ENCODE assay signal across 19 cellular contexts in the genomic region with DNA sequence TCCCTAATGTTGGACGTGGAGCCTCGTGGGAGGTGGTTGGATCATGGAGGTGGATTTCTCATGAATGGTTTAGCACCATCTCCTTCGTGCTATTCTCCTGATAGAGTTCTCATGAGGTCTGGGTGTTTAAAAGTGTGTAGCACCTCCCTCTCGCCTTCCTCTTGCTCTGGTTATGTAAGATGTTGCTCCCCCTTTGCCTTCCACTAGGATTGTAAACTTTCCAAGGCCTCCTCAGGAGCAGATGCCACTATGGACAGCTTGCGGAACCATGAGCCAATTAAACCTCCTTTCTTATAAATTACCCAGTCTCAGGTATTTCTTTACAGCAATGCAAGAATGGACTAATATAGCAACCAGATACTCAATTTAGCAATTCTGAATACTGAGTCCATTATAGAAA.
A peak's percentile ranks its signal among the peaks of the same experiment; 100 is the strongest.
DNase-seq lines count a peak whose midpoint lies in the region; ATAC-seq, FAIRE-seq and TF ChIP-seq lines count a peak whose summit lies in the region.
"Had no signal": no experiment of that assay in that cellular context is flagged by ENCODE, and none has a peak within 500 bp of the region (broad histone marks: within the 10 kb centered on the region; RNA-seq: fewer than 3 reads in every experiment).

No MANE protein-coding gene starts in this region.

- H3K4me3 ChIP-seq in muscle layer of colon (ENCODE audit: low read depth in 1 of 2, low read length in 2 of 2) = no peak overlapping the region
- no peak overlapping the region for H3K4me3 ChIP-seq in HepG2 (replicated peaks in 1 of 3; ENCODE audit: insufficient read depth in 1 of 3, low read depth in 2 of 3, low read length in 3 of 3)

- in situ Hi-C loops in HepG2 (cut with HindIII; ENCODE audit: extremely low pct_ligation_motif_present, low pct_unique_long_range_greater_than_20kb) = no loop called here

- TF ChIP-seq RAD21 in HepG2 (CRISPR knock-in tag; IDR thresholded peaks at IDR 0.05) = no peak

- H3K9me3 Mint-ChIP-seq in CD14-positive monocyte = peaks cover 0 to 1% (median 0%) of the 10 kb centered on the region in 7 donors
- H3K9me3 Mint-ChIP-seq: CD4-positive, alpha-beta memory T cell; HFFc6 had no signal

- H3K36me3 ChIP-seq in muscle layer of colon (ENCODE audit: insufficient read depth, low read length) = no peaks in the 10 kb centered on the region
- H3K36me3 ChIP-seq in HepG2 (replicated peaks in 1 of 2; ENCODE audit: control insufficient read depth in 1 of 2, insufficient read depth in 2 of 2, low read length in 2 of 2) = no peaks in the 10 kb centered on the region

- no peak for TF ChIP-seq POLR2A in HepG2 (IDR thresholded peaks at IDR 0.05; ENCODE audit: insufficient read depth in 1 of 2, low read depth in 2 of 2, low read length in 2 of 2)

- no peaks in the 10 kb centered on the region for H3K9me3 ChIP-seq in muscle layer of colon (ENCODE audit: low read length)
- no peaks in the 10 kb centered on the region for H3K9me3 ChIP-seq in HepG2 (ENCODE audit: low read length)

- no peaks in the 10 kb centered on the region for H3K79me2 ChIP-seq in HepG2 (ENCODE audit: insufficient read depth, low read length)

- TF ChIP-seq CTCF in HepG2 (CRISPR knock-in tag; IDR thresholded peaks at IDR 0.05) (no peak), CD14-positive monocyte (IDR thresholded peaks at IDR 0.05) (no peak)

- ATAC-seq in HepG2 (no peak), HG03354 (IDR thresholded peaks at IDR 0.05; ENCODE audit: poor library complexity, severe bottlenecking, unreplicated experiment) (no peak)
- ATAC-seq: HCT116 had no signal

- H3K27me3 ChIP-seq in muscle layer of colon (ENCODE audit: control insufficient read depth in 1 of 2, insufficient read depth in 2 of 2, low read length in 2 of 2) (no peaks in the 10 kb centered on the region), HepG2 (ENCODE audit: control insufficient read depth in 1 of 2, insufficient read depth in 2 of 2, low read length in 2 of 2) (peaks cover 0 to 29% of the 10 kb centered on the region in 2 experiments; a peak in 3 of 5 replicates)

- CTCF ChIA-PET in HepG2 (lab: Yijun Ruan, JAX; ENCODE audit: low intra/inter-chr PET ratio, low total read pairs) = no interaction called here

- 33% methylated on average over 5 of the region's 5 CpGs for WGBS in HepG2 (ENCODE audit: low lambda C conversion rate)

- H3K4me3 Mint-ChIP-seq in CD14-positive monocyte = no peak overlapping the region
- H3K4me3 Mint-ChIP-seq: CD4-positive, alpha-beta memory T cell; HFFc6 had no signal

- DNase-seq in NCI-H82 (lab: John Stamatoyannopoulos, UW) (peak; percentile 86), cerebellar nuclear complex (lab: John Stamatoyannopoulos, UW) (peak; percentile 54 to 79), urothelium cell line (ENCODE audit: low spot score) (no peak), HepG2 (ENCODE audit: low spot score) (no peak), CD14-positive monocyte (ENCODE audit: low spot score) (no peak)
- DNase-seq in central memory CD4-positive, alpha-beta T cell = no peak
- DNase-seq: ACHN; AML-193; CD4-positive, alpha-beta memory T cell; GF-D8; GOT3; H7; HFFc6 had no signal

- no peak overlapping the region for H3K27ac Mint-ChIP-seq in CD14-positive monocyte
- H3K27ac Mint-ChIP-seq: HFFc6 had no signal

- no peaks in the 10 kb centered on the region for H4K20me1 ChIP-seq in HepG2 (ENCODE audit: insufficient read depth, low read length)

- no peak overlapping the region for H3K9ac ChIP-seq in muscle layer of colon (ENCODE audit: low read length)
- no peak overlapping the region for H3K9ac ChIP-seq in HepG2 (ENCODE audit: insufficient read depth, low read depth, low read length)
- H3K9ac ChIP-seq: KMS-11 had no signal

- H3K4me1 ChIP-seq in muscle layer of colon (ENCODE audit: insufficient read depth, low read length) (peaks cover 55% of the 10 kb centered on the region), HepG2 (ENCODE audit: insufficient read depth, low read length) (peaks cover 10% of the 10 kb centered on the region)

- POLR2A ChIA-PET in HepG2 (lab: Yijun Ruan, JAX) = no interaction called here

- H3K4me2 ChIP-seq in HepG2 (ENCODE audit: low read depth, low read length) = no peak overlapping the region
- H3K4me2 ChIP-seq: KMS-11 had no signal

- peak; percentile 48 for FAIRE-seq in urothelium cell line (lab: Jason Lieb, UNC)
- FAIRE-seq in HepG2 (lab: Jason Lieb, UNC) = no peak
- FAIRE-seq: A204.1 had no signal

- H3K27ac ChIP-seq in muscle layer of colon (ENCODE audit: low read depth, low read length) (peak overlapping the region; percentile 19), HepG2 (ENCODE audit: extremely low read length, insufficient read depth, low read length) (no peak overlapping the region)
- H3K27ac ChIP-seq: C4-2B, KMS-11 had no signal

- H3K4me1 Mint-ChIP-seq in CD14-positive monocyte = peaks cover 55% of the 10 kb centered on the region

- peaks cover 2 to 7% of the 10 kb centered on the region in 2 donors for H3K36me3 Mint-ChIP-seq in CD14-positive monocyte
- H3K36me3 Mint-ChIP-seq: CD4-positive, alpha-beta memory T cell had no signal

- TF ChIP-seq EP300 in HepG2 (IDR thresholded peaks at IDR 0.05; ENCODE audit: low read depth in 2 of 2, low read length in 2 of 2) (no peak), HepG2 (CRISPR knock-in tag; IDR thresholded peaks at IDR 0.05; ENCODE audit: borderline replicate concordance) (no peak)

- peaks cover 0 to 2% (median 0%) of the 10 kb centered on the region in 3 donors for H3K27me3 Mint-ChIP-seq in CD14-positive monocyte (ENCODE audit: low read depth in 3 of 3)

- intact Hi-C loops in HepG2 (cut with micrococcal nuclease; ENCODE audit: unreplicated experiment) (no loop called here), CD14-positive monocyte (cut with micrococcal nuclease) (loop anchor here (5.0 to 10.0 kb wide), 2 partner anchors 46 to 58 kb away; no protein-coding TSS in a partner anchor)

- no TSS peak for BruUV-seq in HepG2 (replicated peaks; lab: Mats Ljungman, UMichigan)

- H2AFZ ChIP-seq in HepG2 (ENCODE audit: low read length) = no peak overlapping the region

TF ChIP-seq in HepG2, 621 proteins besides CTCF, POLR2A, EP300 and RAD21:
- TF ChIP-seq TOE1 (CRISPR knock-in tag; IDR thresholded peaks at IDR 0.05) = no peak
- no peak for TF ChIP-seq TBX2 (CRISPR knock-in tag; IDR thresholded peaks at IDR 0.05; ENCODE audit: borderline replicate concordance)
- no peak for TF ChIP-seq ADNP (CRISPR knock-in tag; IDR thresholded peaks at IDR 0.05)
- no peak for TF ChIP-seq TBP (CRISPR knock-in tag; IDR thresholded peaks at IDR 0.05)
- TF ChIP-seq FOXO1 (CRISPR knock-in tag; IDR thresholded peaks at IDR 0.05) = no peak
- no peak for TF ChIP-seq RBM39 (IDR thresholded peaks at IDR 0.05; ENCODE audit: low read depth, low read length, poor library complexity, severe bottlenecking)
- TF ChIP-seq ZNF644 (CRISPR knock-in tag; IDR thresholded peaks at IDR 0.05; ENCODE audit: low read depth) = no peak
- no peak for TF ChIP-seq ZNF3 (CRISPR knock-in tag; IDR thresholded peaks at IDR 0.05)
- TF ChIP-seq MBD4 (IDR thresholded peaks at IDR 0.05; ENCODE audit: borderline replicate concordance, low read length) = no peak
- TF ChIP-seq ZNF792 (CRISPR knock-in tag; IDR thresholded peaks at IDR 0.05) = no peak
- TF ChIP-seq ZNF276 (CRISPR knock-in tag; IDR thresholded peaks at IDR 0.05; ENCODE audit: low read depth) = no peak
- no peak for TF ChIP-seq ZFX (CRISPR knock-in tag; IDR thresholded peaks at IDR 0.05; ENCODE audit: low read depth)

Comparison
In these comparisons a context has a peak if more than half of its experiments do, and no peak if none do; other contexts are left out.
1. DNase-seq: peak in NCI-H82 (single experiment) and cerebellar nuclear complex (2 of 2); none in urothelium cell line (single experiment), HepG2 (single experiment), central memory CD4-positive, alpha-beta T cell (single experiment) and CD14-positive monocyte (single experiment).